11 cellular contexts compared by ENCODE assay signal in genomic region chr19:38730731-38731589, GRCh38. TPM values are rescaled to one million over a fixed set of nuclear protein-coding genes. Genes with fewer than 3 reads are reported as not detected.
DNase-seq lines count a peak whose midpoint lies in the region; ATAC-seq and TF ChIP-seq lines count a peak whose summit lies in the region.
"Had no signal": no experiment of that assay in that cellular context is flagged by ENCODE, and none has a peak within 500 bp of the region (broad histone marks: within the 10 kb centered on the region; RNA-seq: fewer than 3 reads in every experiment).

No MANE protein-coding gene starts in this region.

- peaks cover 15% of the 10 kb centered on the region for H4K20me1 ChIP-seq in smooth muscle cell (ENCODE audit: low read depth)

- ATAC-seq in right lobe of liver (no peak), HG02588 (IDR thresholded peaks at IDR 0.05; ENCODE audit: unreplicated experiment) (no peak), HG03378 (IDR thresholded peaks at IDR 0.05; ENCODE audit: unreplicated experiment) (no peak)
- ATAC-seq: GM12878 had no signal

- intact Hi-C loops in adrenal gland (cut with DNase I) (loop anchor here in 1 of 2 donors (10.0 kb wide), 1 partner anchor 114 kb away; the partner anchor contains the start of gene HNRNPL), right lobe of liver (cut with DNase I) (no loop called here)

- 0 out of 2 replicates have a peak overlapping the region, but pooled peaks have one; percentile 18 for H3K27ac Mint-ChIP-seq in HFFc6

- H2AFZ ChIP-seq in smooth muscle cell (ENCODE audit: low read depth) = no peak overlapping the region

- H3F3A ChIP-seq in smooth muscle cell (ENCODE audit: low read depth) = peaks cover 38% of the 10 kb centered on the region

- TF ChIP-seq POLR2A in adrenal gland (IDR thresholded peaks at IDR 0.05) (no peak), right lobe of liver (IDR thresholded peaks at IDR 0.05) (no peak)

- H3K9me3 ChIP-seq in adrenal gland (replicated peaks in 1 of 3) (no peaks in the 10 kb centered on the region), right lobe of liver (no peaks in the 10 kb centered on the region), smooth muscle cell (replicated peaks; ENCODE audit: low read depth) (no peaks in the 10 kb centered on the region)

- TF ChIP-seq CTCF in HFFc6 (IDR thresholded peaks at IDR 0.05) (no peak), adrenal gland (IDR thresholded peaks at IDR 0.05) (no peak), right lobe of liver (IDR thresholded peaks at IDR 0.05) (no peak), smooth muscle cell (IDR thresholded peaks at IDR 0.05; ENCODE audit: borderline replicate concordance, insufficient read depth, poor library complexity, severe bottlenecking) (no peak)

- H3K4me2 ChIP-seq in smooth muscle cell = no peak overlapping the region

- H3K4me3 ChIP-seq in adrenal gland (no peak overlapping the region), right lobe of liver (no peak overlapping the region), smooth muscle cell (no peak overlapping the region)
- H3K4me3 ChIP-seq: GM12878 had no signal

- H3K36me3 Mint-ChIP-seq in HFFc6 (ENCODE audit: low read depth) = peaks cover 34% of the 10 kb centered on the region

- no peak overlapping the region for H3K4me3 Mint-ChIP-seq in HFFc6

- peaks cover 35% of the 10 kb centered on the region for H3K4me1 Mint-ChIP-seq in HFFc6 (ENCODE audit: low read depth)

- DNase-seq in HFFc6 = no peak
- peak in 4 of 7 donors; percentile 33 to 55 (median 40) for DNase-seq in adrenal gland
- peak in 2 of 3 donors; percentile 52 to 56 for DNase-seq in right lobe of liver
- DNase-seq in smooth muscle cell (lab: John Stamatoyannopoulos, UW; ENCODE audit: unreplicated experiment) = no peak
- no peak for DNase-seq in stimulated activated naive CD4-positive, alpha-beta T cell (lab: John Stamatoyannopoulos, UW)
- no peak for DNase-seq in RPMI8226
- DNase-seq: occipital lobe had no signal

- H3K79me2 ChIP-seq in smooth muscle cell (ENCODE audit: low read depth) = no peaks in the 10 kb centered on the region

- H3K36me3 ChIP-seq in adrenal gland (replicated peaks in 1 of 2) (peaks cover 0 to 48% of the 10 kb centered on the region in 2 donors), right lobe of liver (peaks cover 0 to 39% (median 17%) of the 10 kb centered on the region in 4 donors), smooth muscle cell (ENCODE audit: low read depth) (no peaks in the 10 kb centered on the region)

- no peaks in the 10 kb centered on the region for H3K9me3 Mint-ChIP-seq in HFFc6

- H3K9ac ChIP-seq in smooth muscle cell (ENCODE audit: low read depth) = no peak overlapping the region

- H3K27ac ChIP-seq in adrenal gland = peak overlapping the region in 4 of 5 donors; percentile 43 to 76 (median 70)
- H3K27ac ChIP-seq in right lobe of liver = peak overlapping the region in 2 of 3 donors; percentile 43 to 47
- H3K27ac ChIP-seq in smooth muscle cell (ENCODE audit: low read depth) = peak overlapping the region; percentile 3

- 85 to 94% (median 89%) methylated on average over 8 to 19 of the region's 19 CpGs for WGBS in adrenal gland, 4 donors
- 100% methylated on average over 4 of the region's 19 CpGs for WGBS in right lobe of liver (ENCODE audit: insufficient coverage, low coverage, low lambda C conversion rate, missing lambda C conversion rate)
- 94% methylated on average over 19 of the region's 19 CpGs for WGBS in smooth muscle cell (ENCODE audit: low lambda C conversion rate)

- H3K4me1 ChIP-seq in adrenal gland (replicated peaks in 1 of 2) (peaks cover 24 to 29% of the 10 kb centered on the region in 2 donors), right lobe of liver (peaks cover 0 to 32% (median 3%) of the 10 kb centered on the region in 4 donors), smooth muscle cell (ENCODE audit: low read depth) (no peaks in the 10 kb centered on the region)

- peaks cover 42% of the 10 kb centered on the region for H3K27me3 Mint-ChIP-seq in HFFc6 (ENCODE audit: insufficient read depth)

- H3K27me3 ChIP-seq in adrenal gland (no peaks in the 10 kb centered on the region), right lobe of liver (no peaks in the 10 kb centered on the region), smooth muscle cell (ENCODE audit: low read depth) (no peaks in the 10 kb centered on the region)

RNA-seq across cellular contexts. Expression of gene CAPN12, which starts 13.3 kb away (rescaled TPM):
- under 1 TPM; 0.09 to 0.45 (median 0.19) TPM for total RNA-seq in HFFc6 (2021; fragmentation: NEBNext Ultra II Directional; extraction: Animal tissue kit (Norgen Biotek cat#: 25700))
- total RNA-seq in adrenal gland = 1 to 10 TPM in 5 of 8 donors, under 1 TPM in 2, not detected in 1; 0.39 to 5.0 (median 3.7) TPM
- polyA plus RNA-seq in adrenal gland = 10 to 100 TPM in 2 of 3 donors, under 1 TPM in 1; 0.68 to 23.1 (median 11.2) TPM
- total RNA-seq in right lobe of liver = 10 to 100 TPM in 3 of 6 experiments, 1 to 10 TPM in 3; 2.2 to 45.3 (median 16.3) TPM
- 3.2 and 5.5 TPM in 2 replicates for total RNA-seq in smooth muscle cell
- polyA plus RNA-seq in smooth muscle cell = 1.4 and 6.5 TPM in 2 replicates
- total RNA-seq: occipital lobe had no signal

RNA-seq across cellular contexts. Expression of gene LGALS7, which starts 42.4 kb away (rescaled TPM):
- not detected for total RNA-seq in HFFc6 (2021; fragmentation: NEBNext Ultra II Directional; extraction: Animal tissue kit (Norgen Biotek cat#: 25700))
- total RNA-seq in adrenal gland (not detected), right lobe of liver (not detected), smooth muscle cell (not detected in 2 replicates)
- polyA plus RNA-seq in adrenal gland (not detected), smooth muscle cell (3.4 TPM in 1 of 2 replicates, not detected in the other)
- total RNA-seq: GM12878, HT1080 had no signal

RNA-seq across cellular contexts. Expression of gene LGALS7B, which starts 58.0 kb away (rescaled TPM):
- total RNA-seq in HFFc6 (2021; fragmentation: NEBNext Ultra II Directional; extraction: Animal tissue kit (Norgen Biotek cat#: 25700)) = not detected
- total RNA-seq in adrenal gland (not detected), right lobe of liver (not detected), smooth muscle cell (3.0 TPM in 1 of 2 replicates, not detected in the other)
- polyA plus RNA-seq in adrenal gland (1 to 10 TPM in 1 of 3 donors, not detected in 2; 1.0 TPM), smooth muscle cell (0.56 TPM in 1 of 2 replicates, not detected in the other)
- total RNA-seq: GM12878, HT1080, occipital lobe had no signal
- polyA plus RNA-seq: GM12878 had no signal

Comparison
In these comparisons a context has a peak if more than half of its experiments do, and no peak if none do; other contexts are left out.
1. DNase-seq: peak in adrenal gland (4 of 7) and right lobe of liver (2 of 3); none in HFFc6 (single experiment), smooth muscle cell (single experiment), stimulated activated naive CD4-positive, alpha-beta T cell (0 of 6) and RPMI8226 (single experiment).
2. H3K27ac ChIP-seq: peak in every context shown above with its lines; median percentile 70 in adrenal gland; 45 in right lobe of liver; 3 in smooth muscle cell.